1 cellular context compared by ENCODE assay signal in genomic region chr10:27152687-27153086, GRCh38.
TF ChIP-seq lines count a peak whose summit lies in the region.

No MANE protein-coding gene starts in this region.

TF ChIP-seq in H1, 55 proteins besides CTCF, POLR2A, EP300 and RAD21:
- TF ChIP-seq POLR2AphosphoS5 (IDR thresholded peaks at IDR 0.05; ENCODE audit: low read depth, low read length) (no peak), CHD7 (IDR thresholded peaks at IDR 0.05; ENCODE audit: insufficient replicate concordance, low read length) (no peak), KDM5A (IDR thresholded peaks at IDR 0.05; ENCODE audit: low read length) (no peak), SP2 (IDR thresholded peaks at IDR 0.05; ENCODE audit: low read length) (no peak), CEBPB (IDR thresholded peaks at IDR 0.05; ENCODE audit: low read depth, low read length) (no peak), TCF12 (IDR thresholded peaks at IDR 0.05; ENCODE audit: low read depth, low read length) (no peak), KDM1A (IDR thresholded peaks at IDR 0.05; ENCODE audit: borderline replicate concordance, low read length) (no peak), TBP (IDR thresholded peaks at IDR 0.05; ENCODE audit: low read depth, low read length) (no peak), RNF2 (IDR thresholded peaks at IDR 0.05; ENCODE audit: borderline replicate concordance, low read depth, low read length, missing control alignments, poor library complexity, severe bottlenecking) (no peak)
TF ChIP-seq in H1: peak in this region for 0.
